Comparison of ENCODE assay signal across 10 cellular contexts in genomic region chr5:119398713-119399492, GRCh38. TPM values are rescaled to one million over a fixed set of nuclear protein-coding genes. Genes with fewer than 3 reads are reported as not detected.
DNase-seq lines count a peak whose midpoint lies in the region; ATAC-seq and TF ChIP-seq lines count a peak whose summit lies in the region.
"Had no signal": no experiment of that assay in that cellular context is flagged by ENCODE, and none has a peak within 500 bp of the region (broad histone marks: within the 10 kb centered on the region; RNA-seq: fewer than 3 reads in every experiment).

No MANE protein-coding gene starts in this region.

- H3K9me3 ChIP-seq in DOHH2 (ENCODE audit: control insufficient read depth, insufficient read depth, low read length) (no peaks in the 10 kb centered on the region), Peyer's patch (no peaks in the 10 kb centered on the region), gastroesophageal sphincter (no peaks in the 10 kb centered on the region)

- H3K4me3 ChIP-seq in DOHH2 (ENCODE audit: low read length): peak overlapping the region; percentile 38
- H3K4me3 ChIP-seq in Peyer's patch: no peak overlapping the region
- no peak overlapping the region for H3K4me3 ChIP-seq in gastroesophageal sphincter

- H3K27me3 ChIP-seq in DOHH2 (ENCODE audit: control insufficient read depth, low read length): no peaks in the 10 kb centered on the region
- H3K27me3 ChIP-seq in Peyer's patch: no peaks in the 10 kb centered on the region
- no peaks in the 10 kb centered on the region for H3K27me3 ChIP-seq in gastroesophageal sphincter

- H3K9me2 ChIP-seq in DOHH2 (replicated peaks; ENCODE audit: control insufficient read depth, low read length): no peaks in the 10 kb centered on the region

- TF ChIP-seq POLR2A in Peyer's patch (IDR thresholded peaks at IDR 0.05): no peak
- no peak for TF ChIP-seq POLR2A in gastroesophageal sphincter (IDR thresholded peaks at IDR 0.05)

- no peak for TF ChIP-seq EP300 in gastroesophageal sphincter (IDR thresholded peaks at IDR 0.05)

- peak in 2 of 3 donors; percentile 60 to 67 for DNase-seq in Peyer's patch
- DNase-seq in renal cortical epithelial cell (ENCODE audit: low read depth): peak; percentile 95
- DNase-seq in activated gamma-delta T cell treated with Interleukin-2 at 50 U/mL for 16 hours: no peak
- DNase-seq in NCI-H128 (lab: John Stamatoyannopoulos, UW; ENCODE audit: unreplicated experiment): no peak
- DNase-seq: NCI-H1105 treated with DMSO at 0.1 percent for 48 hours had no signal

- WGBS in gastroesophageal sphincter (ENCODE audit: low coverage in 1 of 2), 2 donors: 36 to 58% methylated on average over 12 to 13 of the region's 13 CpGs

- H3K27ac ChIP-seq in DOHH2 (ENCODE audit: low read depth, low read length) (no peak overlapping the region), Peyer's patch (peak overlapping the region in 2 of 4 donors; percentile 12 to 36), gastroesophageal sphincter (peak overlapping the region; percentile 52 to 72 (median 60))

- ATAC-seq in gastroesophageal sphincter (peak; percentile 95), HG03139 (IDR thresholded peaks at IDR 0.05; ENCODE audit: unreplicated experiment) (no peak), GM18517 (IDR thresholded peaks at IDR 0.05; ENCODE audit: unreplicated experiment) (no peak)
- ATAC-seq: HCT116 had no signal

- H3K36me3 ChIP-seq in DOHH2 (ENCODE audit: control insufficient read depth, low read length) (no peaks in the 10 kb centered on the region), Peyer's patch (no peaks in the 10 kb centered on the region), gastroesophageal sphincter (no peaks in the 10 kb centered on the region)

- no peaks in the 10 kb centered on the region for H4K20me1 ChIP-seq in DOHH2 (ENCODE audit: control insufficient read depth, insufficient read depth, low read depth, low read length)

- peak overlapping the region; percentile 58 for H3K4me2 ChIP-seq in DOHH2 (ENCODE audit: low read length)

- H3K4me1 ChIP-seq in DOHH2 (ENCODE audit: control insufficient read depth, low read length) (peaks cover 66% of the 10 kb centered on the region), Peyer's patch (peaks cover 0 to 5% (median 2%) of the 10 kb centered on the region in 4 donors), gastroesophageal sphincter (peaks cover 0 to 39% (median 7%) of the 10 kb centered on the region in 3 donors)

- TF ChIP-seq CTCF in DOHH2 (IDR thresholded peaks at IDR 0.05; ENCODE audit: low read depth, low read length, poor library complexity, severe bottlenecking) (no peak), Peyer's patch (IDR thresholded peaks at IDR 0.05) (no peak), gastroesophageal sphincter (IDR thresholded peaks at IDR 0.05) (no peak)

- no peaks in the 10 kb centered on the region for H3F3A ChIP-seq in DOHH2 (ENCODE audit: control insufficient read depth, insufficient read depth)

- no peaks in the 10 kb centered on the region for H3K79me2 ChIP-seq in DOHH2 (ENCODE audit: control insufficient read depth, low read length)

RNA-seq across cellular contexts. Expression of gene TNFAIP8, which starts 43.1 kb away (rescaled TPM):
- total RNA-seq in Peyer's patch (10 to 100 TPM in 2 of 4 donors, 1 to 10 TPM in 2; 3.0 to 47.9 (median 10.2) TPM), gastroesophageal sphincter (10 to 100 TPM; 25.4 to 76.7 (median 31.6) TPM), renal cortical epithelial cell (57.9 and 75.7 TPM in 2 replicates)

RNA-seq across cellular contexts. Expression of gene HSD17B4, which starts 53.4 kb away (rescaled TPM):
- total RNA-seq in Peyer's patch (100 to 1,000 TPM; 159 to 288 (median 224) TPM), gastroesophageal sphincter (100 to 1,000 TPM in 1 of 4 donors, 10 to 100 TPM in 3; 69.4 to 108 (median 97.2) TPM), renal cortical epithelial cell (225 and 259 TPM in 2 replicates)

Comparison
In these comparisons a context has a peak if more than half of its experiments do, and no peak if none do; other contexts are left out.
1. DNase-seq: peak in Peyer's patch (2 of 3) and renal cortical epithelial cell (single experiment); none in activated gamma-delta T cell treated with Interleukin-2 at 50 U/mL for 16 hours (single experiment) and NCI-H128 (single experiment).